ENCODE assay signal across 8 cellular contexts in the genomic region with DNA sequence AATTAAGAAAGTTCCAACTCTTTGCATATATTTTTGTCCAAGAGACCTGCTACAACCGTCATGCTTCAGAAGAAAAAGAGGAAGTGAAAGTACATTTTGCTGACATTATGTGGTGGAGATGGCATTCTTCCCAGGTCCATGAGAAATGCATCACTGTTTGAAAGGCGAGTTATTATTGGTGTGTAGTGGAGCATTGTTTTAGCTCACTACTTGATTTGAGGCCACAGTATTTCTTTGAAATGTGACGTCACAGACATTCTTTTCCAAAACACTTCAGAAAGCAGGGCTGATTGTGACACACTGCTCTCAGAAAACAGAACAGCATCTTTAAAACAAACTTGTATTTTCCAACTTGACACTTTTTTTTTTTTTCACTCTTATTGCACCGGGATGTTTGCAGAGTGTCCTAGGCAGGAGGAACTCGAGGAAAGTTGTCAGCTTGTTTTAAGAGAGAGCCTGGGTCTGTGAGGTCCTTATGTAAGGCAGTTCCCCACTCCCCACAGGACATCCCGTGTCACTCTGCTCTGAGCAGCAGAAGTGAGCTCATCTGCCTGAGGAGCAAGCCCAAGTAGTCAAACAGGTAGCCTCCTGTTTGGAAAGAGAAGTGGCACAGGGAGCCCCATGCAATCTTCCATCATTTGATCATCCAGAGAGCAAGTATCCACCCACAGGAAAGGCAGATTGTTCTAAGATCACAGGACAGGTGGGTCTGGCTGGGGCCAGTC. TPM values are rescaled to one million over a fixed set of nuclear protein-coding genes. Genes with fewer than 3 reads are reported as not detected.
A peak's percentile ranks its signal among the peaks of the same experiment; 100 is the strongest.
DNase-seq lines count a peak whose midpoint lies in the region; ATAC-seq and TF ChIP-seq lines count a peak whose summit lies in the region.

No MANE protein-coding gene starts in this region.

- H3K4me3 Mint-ChIP-seq in T-helper 17 cell: peak overlapping the region; percentile 81

- no peaks in the 10 kb centered on the region for H3K27me3 Mint-ChIP-seq in T-helper 17 cell

- H3K23ac ChIP-seq in neuronal stem cell (ENCODE audit: low read depth, low read length, poor library complexity): no peak overlapping the region

- TF ChIP-seq CTCF in fibroblast of lung (conservative IDR thresholded peaks at IDR 0.05 in 1 of 2, IDR thresholded peaks at IDR 0.05 in 1 of 2; ENCODE audit: low read depth in 1 of 2, low read length in 2 of 2): no peak

- H3K4me3 ChIP-seq in fibroblast of lung (replicated peaks in 1 of 4; ENCODE audit: control extremely low read depth in 1 of 4, insufficient read depth in 1 of 4, low read depth in 3 of 4, low read length in 4 of 4): peak overlapping the region; percentile 50 to 92 (median 56)
- peak overlapping the region in 1 of 2 donors; percentile 41 for H3K4me3 ChIP-seq in neuronal stem cell (ENCODE audit: low read length in 2 of 2)
- no peak overlapping the region for H3K4me3 ChIP-seq in SJCRH30

- H4K91ac ChIP-seq in neuronal stem cell (ENCODE audit: low read depth, low read length, poor library complexity): no peak overlapping the region

- H2BK12ac ChIP-seq in neuronal stem cell (ENCODE audit: low read length): no peak overlapping the region

- H3K9me3 ChIP-seq in T-helper 17 cell (ENCODE audit: control insufficient read depth, low read length, poor library complexity, severe bottlenecking): no peaks in the 10 kb centered on the region
- no peaks in the 10 kb centered on the region for H3K9me3 ChIP-seq in fibroblast of lung (ENCODE audit: control insufficient read depth, insufficient read depth, low read depth, low read length)
- H3K9me3 ChIP-seq in neuronal stem cell (replicated peaks in 1 of 2; ENCODE audit: control insufficient read depth in 2 of 2, insufficient read depth in 1 of 2, low read depth in 1 of 2, low read length in 2 of 2): peaks cover 0 to 2% of the 10 kb centered on the region in 2 donors
- no peaks in the 10 kb centered on the region for H3K9me3 ChIP-seq in SJCRH30 (replicated peaks)

- H2BK120ac ChIP-seq in neuronal stem cell (ENCODE audit: low read depth, low read length): no peak overlapping the region

- no peaks in the 10 kb centered on the region for H3K36me3 Mint-ChIP-seq in T-helper 17 cell (ENCODE audit: low read depth)

- H3K4me2 ChIP-seq in fibroblast of lung (ENCODE audit: extremely low read depth, insufficient read depth, low read length) (peak overlapping the region; percentile 86), neuronal stem cell (ENCODE audit: insufficient read depth, low read length, poor library complexity, severe bottlenecking) (no peak overlapping the region)

- H3K4me1 Mint-ChIP-seq in T-helper 17 cell: peaks cover 10% of the 10 kb centered on the region

- no peaks in the 10 kb centered on the region for H3K36me3 ChIP-seq in fibroblast of lung (ENCODE audit: control insufficient read depth, insufficient read depth, low read length)
- H3K36me3 ChIP-seq in neuronal stem cell (replicated peaks in 1 of 2; ENCODE audit: control insufficient read depth in 2 of 2, insufficient read depth in 2 of 2, low read length in 2 of 2): no peaks in the 10 kb centered on the region
- no peaks in the 10 kb centered on the region for H3K36me3 ChIP-seq in SJCRH30

- ATAC-seq in GM19438 (IDR thresholded peaks at IDR 0.05; ENCODE audit: low read depth, unreplicated experiment): peak; percentile 98
- peak; percentile 89 for ATAC-seq in HG03439 (IDR thresholded peaks at IDR 0.05; ENCODE audit: unreplicated experiment)
- ATAC-seq in T-helper 17 cell: peak; percentile 62

- H3K14ac ChIP-seq in neuronal stem cell (ENCODE audit: low read length): no peak overlapping the region

- peak overlapping the region; percentile 46 for H2AFZ ChIP-seq in fibroblast of lung (ENCODE audit: low read length)
- peak overlapping the region; percentile 77 for H2AFZ ChIP-seq in neuronal stem cell (ENCODE audit: low read length)

- no peak overlapping the region for H2AK5ac ChIP-seq in neuronal stem cell (ENCODE audit: low read depth, low read length)

- WGBS in neuronal stem cell (ENCODE audit: extremely low coverage in 2 of 2, insufficient read length in 2 of 2, insufficient replicate concordance in 1 of 2), 2 donors: no CpG with 5 or more reads among the region's 6 CpGs

- no peaks in the 10 kb centered on the region for H4K20me1 ChIP-seq in fibroblast of lung (ENCODE audit: control insufficient read depth, extremely low read depth, insufficient read depth, low read length)

- H3K9ac ChIP-seq in fibroblast of lung (ENCODE audit: insufficient read depth, low read length) (no peak overlapping the region), neuronal stem cell (ENCODE audit: low read depth, low read length, poor library complexity) (no peak overlapping the region)

- H2BK5ac ChIP-seq in neuronal stem cell (ENCODE audit: low read length): no peak overlapping the region

- no peak overlapping the region for H2BK15ac ChIP-seq in neuronal stem cell (ENCODE audit: low read length)

- H3K79me1 ChIP-seq in neuronal stem cell (ENCODE audit: low read depth, low read length): no peaks in the 10 kb centered on the region

- H3K79me2 ChIP-seq in fibroblast of lung (ENCODE audit: control insufficient read depth, insufficient read depth, low read length): no peaks in the 10 kb centered on the region

- H4K8ac ChIP-seq in neuronal stem cell (ENCODE audit: low read depth, low read length): no peak overlapping the region

- no peaks in the 10 kb centered on the region for H3K27me3 ChIP-seq in fibroblast of lung (ENCODE audit: control insufficient read depth, insufficient read depth, low read length)
- H3K27me3 ChIP-seq in neuronal stem cell (ENCODE audit: control insufficient read depth in 3 of 3, insufficient read depth in 3 of 3, low read depth in 1 of 3, low read length in 3 of 3): no peaks in the 10 kb centered on the region
- no peaks in the 10 kb centered on the region for H3K27me3 ChIP-seq in SJCRH30

- peak; percentile 2 for DNase-seq in DMS153 treated with DMSO at 0.1 percent for 48 hours (lab: John Stamatoyannopoulos, UW; ENCODE audit: unreplicated experiment)
- DNase-seq in T-helper 17 cell: no peak
- peak; percentile 97 to 99 for DNase-seq in fibroblast of lung (ENCODE audit: low read depth in 2 of 2)
- DNase-seq in neuronal stem cell (ENCODE audit: low spot score): no peak
- DNase-seq in NCI-H187 treated with DMSO at 0.1 percent for 48 hours (lab: John Stamatoyannopoulos, UW): no peak
- no peak for DNase-seq in SJCRH30

- H3K27ac ChIP-seq in fibroblast of lung (ENCODE audit: insufficient read depth, low read length) (peak overlapping the region; percentile 56), neuronal stem cell (replicated peaks; ENCODE audit: low read length) (no peak overlapping the region), SJCRH30 (no peak overlapping the region)

- peaks cover 3% of the 10 kb centered on the region for H3K4me1 ChIP-seq in fibroblast of lung (ENCODE audit: control insufficient read depth, extremely low read depth, insufficient read depth, low read length)
- peaks cover 10 to 45% of the 10 kb centered on the region in 2 donors for H3K4me1 ChIP-seq in neuronal stem cell (ENCODE audit: control insufficient read depth in 2 of 2, insufficient read depth in 1 of 2, low read depth in 1 of 2, low read length in 2 of 2)
- no peaks in the 10 kb centered on the region for H3K4me1 ChIP-seq in SJCRH30

- H3K27ac Mint-ChIP-seq in T-helper 17 cell: peak overlapping the region; percentile 71

- H3K18ac ChIP-seq in neuronal stem cell (ENCODE audit: low read length): no peak overlapping the region

- no peak overlapping the region for H3K4ac ChIP-seq in neuronal stem cell (ENCODE audit: low read length)

RNA-seq across cellular contexts. Expression of gene SPTLC3, which starts 1.1 kb away (rescaled TPM):
- under 1 TPM; 0.42 to 0.44 TPM for total RNA-seq in T-helper 17 cell
- 4.0 and 5.9 TPM in 2 replicates for total RNA-seq in fibroblast of lung
- polyA plus RNA-seq in fibroblast of lung: 1.2 and 4.0 TPM in 2 replicates
- polyA plus RNA-seq in fibroblast of lung (2012): 0.86 and 2.9 TPM in 2 replicates
- polyA minus RNA-seq in fibroblast of lung (ENCODE audit: low replicate concordance): 0.37 and 5.8 TPM in 2 replicates
- 1.3 TPM for polyA plus RNA-seq in neuronal stem cell (2013, experiment 1 of 2)
- polyA plus RNA-seq in neuronal stem cell (2013, experiment 2 of 2): 1.3 TPM
- total RNA-seq in SJCRH30 (2014; rRNA removed; shearing (Covaris generic)): not detected in 2 replicates

Comparison
In these comparisons a context has a peak if more than half of its experiments do, and no peak if none do; other contexts are left out.
1. DNase-seq: peak in DMS153 treated with DMSO at 0.1 percent for 48 hours (single experiment) and fibroblast of lung (2 of 2); none in T-helper 17 cell (0 of 3), neuronal stem cell (single experiment), NCI-H187 treated with DMSO at 0.1 percent for 48 hours (single experiment) and SJCRH30 (0 of 2).
2. Peak in every context shown above with its lines, with median percentiles within 50 percentile points of each other: ATAC-seq.